In genomic region chr4:127849505-127850234, GRCh38 we compare ENCODE assay signal across 20 cellular contexts. TPM values are rescaled to one million over a fixed set of nuclear protein-coding genes. Genes with fewer than 3 reads are reported as not detected.
A peak's percentile ranks its signal among the peaks of the same experiment; 100 is the strongest.
DNase-seq lines count a peak whose midpoint lies in the region; ATAC-seq and TF ChIP-seq lines count a peak whose summit lies in the region.
"Had no signal": no experiment of that assay in that cellular context is flagged by ENCODE, and none has a peak within 500 bp of the region (broad histone marks: within the 10 kb centered on the region; RNA-seq: fewer than 3 reads in every experiment).

No MANE protein-coding gene starts in this region.

- no peak for ATAC-seq in GM21737 (IDR thresholded peaks at IDR 0.05; ENCODE audit: unreplicated experiment)
- ATAC-seq: HepG2, T-cell had no signal

- peaks cover 13% of the 10 kb centered on the region for H3K36me3 Mint-ChIP-seq in Caco-2 (ENCODE audit: insufficient read depth, unreplicated experiment)

- H3K4me3 ChIP-seq in GM23248 (no peak overlapping the region), choroid plexus epithelial cell (ENCODE audit: low read depth, low read length) (no peak overlapping the region), fibroblast of pulmonary artery (replicated peaks; ENCODE audit: low read depth, low read length) (no peak overlapping the region), Caco-2 (ENCODE audit: low read depth, low read length) (no peak overlapping the region)

- H3K27ac ChIP-seq in GM23248: no peak overlapping the region
- H3K27ac ChIP-seq: C4-2B had no signal

- in situ Hi-C loops in GM23248 (cut with MboI): no loop called here

- POLR2A ChIA-PET in Caco-2 (lab: Charles Lee): no interaction called here

- CTCF ChIA-PET in Caco-2 (lab: Charles Lee): no interaction called here

- H3K9me2 ChIP-seq in GM23248 (ENCODE audit: insufficient read depth): no peaks in the 10 kb centered on the region
- H3K9me2 ChIP-seq: SK-N-SH had no signal

- intact Hi-C loops in Caco-2 (cut with micrococcal nuclease; ENCODE audit: unreplicated experiment): no loop called here

- no peak overlapping the region for H3K27ac Mint-ChIP-seq in Caco-2 (ENCODE audit: unreplicated experiment)
- H3K27ac Mint-ChIP-seq: T-cell had no signal

- H3K9ac ChIP-seq in GM23248: no peak overlapping the region
- H3K9ac ChIP-seq: SK-N-SH had no signal

- H2AFZ ChIP-seq in GM23248: no peak overlapping the region

- peaks cover 41% of the 10 kb centered on the region for H3K9me3 Mint-ChIP-seq in Caco-2 (ENCODE audit: unreplicated experiment)

- H3K27me3 Mint-ChIP-seq in Caco-2 (ENCODE audit: insufficient read depth, unreplicated experiment): no peaks in the 10 kb centered on the region
- H3K27me3 Mint-ChIP-seq: T-cell had no signal

- no peak overlapping the region for H3K4me2 ChIP-seq in GM23248 (ENCODE audit: unreplicated experiment)
- H3K4me2 ChIP-seq: SK-N-SH had no signal

- 80 to 85% methylated on average over 1 of the region's 1 CpG for WGBS in GM23248 (ENCODE audit: low coverage in 1 of 2, low lambda C conversion rate in 2 of 2, missing lambda C conversion rate in 2 of 2), 2 experiments

- H3K9me3 ChIP-seq in GM23248 (ENCODE audit: low read depth) (peaks cover 7% of the 10 kb centered on the region), Caco-2 (peaks cover 20% of the 10 kb centered on the region; the same call in 1 of the 2 replicates)

- H3K79me2 ChIP-seq in GM23248 (ENCODE audit: insufficient read depth): no peaks in the 10 kb centered on the region

- no peaks in the 10 kb centered on the region for H3K27me3 ChIP-seq in GM23248 (replicated peaks; ENCODE audit: insufficient read depth)
- H3K27me3 ChIP-seq in Caco-2 (replicated peaks; ENCODE audit: control insufficient read depth, insufficient read depth, low read length): no peaks in the 10 kb centered on the region

- H4K20me1 ChIP-seq in GM23248 (ENCODE audit: insufficient read depth): no peaks in the 10 kb centered on the region

- BruUV-seq in Caco-2 (replicated peaks; lab: Mats Ljungman, UMichigan): no TSS peak

- TF ChIP-seq CTCF in choroid plexus epithelial cell (conservative IDR thresholded peaks at IDR 0.05; ENCODE audit: low read depth, low read length) (no peak), fibroblast of pulmonary artery (IDR thresholded peaks at IDR 0.05; ENCODE audit: low read length, missing control alignments) (no peak), Caco-2 (IDR thresholded peaks at IDR 0.05; ENCODE audit: insufficient read depth in 1 of 2, low read depth in 1 of 2, low read length in 1 of 2, severe bottlenecking in 1 of 2, unreplicated experiment in 1 of 2) (no peak)

- H3F3A ChIP-seq in GM23248 (ENCODE audit: insufficient read depth): no peaks in the 10 kb centered on the region

- H3K4me1 ChIP-seq in GM23248 (ENCODE audit: insufficient read depth): no peaks in the 10 kb centered on the region
- H3K4me1 ChIP-seq in Caco-2: no peaks in the 10 kb centered on the region

- DNase-seq in GM23248: peak; percentile 23
- peak; percentile 21 for DNase-seq in M059J (ENCODE audit: low read depth)
- peak; percentile 12 for DNase-seq in choroid plexus epithelial cell (ENCODE audit: low read depth)
- DNase-seq in fibroblast of pulmonary artery (ENCODE audit: low read depth): peak; percentile 19
- no peak for DNase-seq in NCI-H524 (lab: John Stamatoyannopoulos, UW)
- no peak for DNase-seq in Caco-2
- DNase-seq: ACHN, H7, KG1, NCI-H1417, NCI-H187, NCI-H2171, NCI-H774, OCI-M1, SHP77 treated with DMSO at 0.1 percent for 48 hours, SK-N-SH, T-cell had no signal

- no peak overlapping the region for H3K4me3 Mint-ChIP-seq in Caco-2 (ENCODE audit: unreplicated experiment)
- H3K4me3 Mint-ChIP-seq: T-cell had no signal

- H3K4me1 Mint-ChIP-seq in Caco-2 (ENCODE audit: low read depth, unreplicated experiment): peaks cover 6% of the 10 kb centered on the region

- H3K36me3 ChIP-seq in GM23248 (ENCODE audit: low read depth) (no peaks in the 10 kb centered on the region), Caco-2 (ENCODE audit: control insufficient read depth, insufficient read depth, low read length) (no peaks in the 10 kb centered on the region)

RNA-seq across cellular contexts. Expression of gene PLK4, which starts 31.0 kb away (rescaled TPM):
- 6.7 and 8.5 TPM in 2 replicates for total RNA-seq in GM23248 (2014; rRNA removed; shearing (Covaris generic))
- polyA plus RNA-seq in GM23248 (2016; fragmentation: Nextera tagmentation; extraction: Ambion mirVana): 4.0 and 4.4 TPM in 2 replicates
- 13.8 and 18.6 TPM in 2 replicates for total RNA-seq in M059J (2014; rRNA removed; shearing (Covaris generic))
- 28.2 and 31.1 TPM in 2 replicates for total RNA-seq in Caco-2 (2022)

Comparison
In these comparisons a context has a peak if more than half of its experiments do, and no peak if none do; other contexts are left out.
1. DNase-seq: peak in GM23248 (single experiment), M059J (single experiment), choroid plexus epithelial cell (single experiment) and fibroblast of pulmonary artery (single experiment); none in NCI-H524 (0 of 2) and Caco-2 (0 of 2).